In genomic region chr2:72712304-72712703, GRCh38 we compare ENCODE assay signal across 27 cellular contexts.
"Had no signal": no experiment of that assay in that cellular context is flagged by ENCODE, and none has a peak within 500 bp of the region (broad histone marks: within the 10 kb centered on the region; RNA-seq: fewer than 3 reads in every experiment).

No MANE protein-coding gene starts in this region.

- H3K36me3 ChIP-seq: colonic mucosa, gastrocnemius medialis had no signal

- H3K27me3 Mint-ChIP-seq: dendritic cell treated with granulocyte-macrophage colony-stimulating factor and Interleukin-4, amounts not matched to agents 40 ng/mL and 50 ng/mL, for 4 days; effector memory CD8-positive, alpha-beta T cell had no signal

- H3K27ac ChIP-seq: colonic mucosa, coronary artery, dorsolateral prefrontal cortex, epithelial cell of prostate, esophagus squamous epithelium, foreskin keratinocyte, gastrocnemius medialis, gastroesophageal sphincter, heart left ventricle had no signal

- ATAC-seq: effector memory CD8-positive, alpha-beta T cell; esophagus mucosa; foreskin keratinocyte; gastrocnemius medialis; gastroesophageal sphincter; heart left ventricle had no signal

- H3K9me3 Mint-ChIP-seq: dendritic cell treated with granulocyte-macrophage colony-stimulating factor and Interleukin-4, amounts not matched to agents 40 ng/mL and 50 ng/mL, for 4 days; effector memory CD8-positive, alpha-beta T cell; endodermal cell had no signal

- H3K27me3 ChIP-seq: colonic mucosa, dorsolateral prefrontal cortex, esophagus squamous epithelium, foreskin keratinocyte, gastrocnemius medialis, gastroesophageal sphincter, heart left ventricle had no signal

- H3K4me3 Mint-ChIP-seq: dendritic cell treated with granulocyte-macrophage colony-stimulating factor and Interleukin-4, amounts not matched to agents 40 ng/mL and 50 ng/mL, for 4 days; effector memory CD8-positive, alpha-beta T cell; endodermal cell had no signal

- FAIRE-seq: colon, endometrium, endothelial cell of umbilical vein, frontal cortex had no signal

- H3K9me3 ChIP-seq: colonic mucosa, esophagus squamous epithelium, gastrocnemius medialis, gastroesophageal sphincter, heart left ventricle had no signal

- H3K4me1 Mint-ChIP-seq: endodermal cell had no signal

- H3K27ac Mint-ChIP-seq: dendritic cell treated with granulocyte-macrophage colony-stimulating factor and Interleukin-4, amounts not matched to agents 40 ng/mL and 50 ng/mL, for 4 days; effector memory CD8-positive, alpha-beta T cell; endodermal cell had no signal

- H3K4me3 ChIP-seq: colonic mucosa, coronary artery, dorsolateral prefrontal cortex, esophagus squamous epithelium, gastrocnemius medialis, gastroesophageal sphincter, heart left ventricle had no signal

- DNase-seq: colonic mucosa; cortex of kidney; dermis blood vessel endothelial cell; dorsolateral prefrontal cortex; effector CD4-positive, alpha-beta T cell; effector CD8-positive, alpha-beta T cell; effector memory CD4-positive, alpha-beta T cell; effector memory CD8-positive, alpha-beta T cell; endodermal cell; erythroblast; esophagus squamous epithelium; foreskin fibroblast; foreskin keratinocyte; foreskin melanocyte; gastrocnemius medialis; glutamatergic neuron; head of caudate nucleus; heart left ventricle had no signal

- H3K4me1 ChIP-seq: colonic mucosa, foreskin keratinocyte, gastrocnemius medialis had no signal
